1 cellular context compared by ENCODE assay signal in the genomic region with DNA sequence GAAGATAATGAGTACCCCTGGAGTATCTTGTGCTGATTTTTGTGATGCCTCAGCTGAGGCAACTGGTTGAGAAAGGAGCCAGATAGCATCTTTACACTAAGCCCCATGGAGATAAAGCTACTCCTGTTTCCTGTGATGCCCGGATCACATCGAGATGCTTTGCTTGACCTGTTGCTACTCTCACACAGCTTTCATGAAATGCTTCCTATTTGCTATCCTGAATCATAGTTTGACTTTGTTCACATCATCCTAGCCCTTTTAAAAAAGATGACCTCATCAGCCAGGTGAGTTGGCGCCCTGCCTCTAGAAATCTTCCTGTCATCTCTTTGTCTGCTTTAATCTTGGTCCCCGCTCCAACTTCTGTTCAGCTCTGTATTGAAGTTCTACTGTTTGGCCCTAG.
TF ChIP-seq lines count a peak whose summit lies in the region.

No MANE protein-coding gene starts in this region.

TF ChIP-seq in GM23338, 12 proteins besides CTCF, POLR2A, EP300 and RAD21 (continued from another document):
- TF ChIP-seq, protein P1, sequence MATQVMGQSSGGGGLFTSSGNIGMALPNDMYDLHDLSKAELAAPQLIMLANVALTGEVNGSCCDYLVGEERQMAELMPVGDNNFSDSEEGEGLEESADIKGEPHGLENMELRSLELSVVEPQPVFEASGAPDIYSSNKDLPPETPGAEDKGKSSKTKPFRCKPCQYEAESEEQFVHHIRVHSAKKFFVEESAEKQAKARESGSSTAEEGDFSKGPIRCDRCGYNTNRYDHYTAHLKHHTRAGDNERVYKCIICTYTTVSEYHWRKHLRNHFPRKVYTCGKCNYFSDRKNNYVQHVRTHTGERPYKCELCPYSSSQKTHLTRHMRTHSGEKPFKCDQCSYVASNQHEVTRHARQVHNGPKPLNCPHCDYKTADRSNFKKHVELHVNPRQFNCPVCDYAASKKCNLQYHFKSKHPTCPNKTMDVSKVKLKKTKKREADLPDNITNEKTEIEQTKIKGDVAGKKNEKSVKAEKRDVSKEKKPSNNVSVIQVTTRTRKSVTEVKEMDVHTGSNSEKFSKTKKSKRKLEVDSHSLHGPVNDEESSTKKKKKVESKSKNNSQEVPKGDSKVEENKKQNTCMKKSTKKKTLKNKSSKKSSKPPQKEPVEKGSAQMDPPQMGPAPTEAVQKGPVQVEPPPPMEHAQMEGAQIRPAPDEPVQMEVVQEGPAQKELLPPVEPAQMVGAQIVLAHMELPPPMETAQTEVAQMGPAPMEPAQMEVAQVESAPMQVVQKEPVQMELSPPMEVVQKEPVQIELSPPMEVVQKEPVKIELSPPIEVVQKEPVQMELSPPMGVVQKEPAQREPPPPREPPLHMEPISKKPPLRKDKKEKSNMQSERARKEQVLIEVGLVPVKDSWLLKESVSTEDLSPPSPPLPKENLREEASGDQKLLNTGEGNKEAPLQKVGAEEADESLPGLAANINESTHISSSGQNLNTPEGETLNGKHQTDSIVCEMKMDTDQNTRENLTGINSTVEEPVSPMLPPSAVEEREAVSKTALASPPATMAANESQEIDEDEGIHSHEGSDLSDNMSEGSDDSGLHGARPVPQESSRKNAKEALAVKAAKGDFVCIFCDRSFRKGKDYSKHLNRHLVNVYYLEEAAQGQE (IDR thresholded peaks at IDR 0.05; ENCODE audit: unreplicated experiment): no peak
- TF ChIP-seq, protein P2, sequence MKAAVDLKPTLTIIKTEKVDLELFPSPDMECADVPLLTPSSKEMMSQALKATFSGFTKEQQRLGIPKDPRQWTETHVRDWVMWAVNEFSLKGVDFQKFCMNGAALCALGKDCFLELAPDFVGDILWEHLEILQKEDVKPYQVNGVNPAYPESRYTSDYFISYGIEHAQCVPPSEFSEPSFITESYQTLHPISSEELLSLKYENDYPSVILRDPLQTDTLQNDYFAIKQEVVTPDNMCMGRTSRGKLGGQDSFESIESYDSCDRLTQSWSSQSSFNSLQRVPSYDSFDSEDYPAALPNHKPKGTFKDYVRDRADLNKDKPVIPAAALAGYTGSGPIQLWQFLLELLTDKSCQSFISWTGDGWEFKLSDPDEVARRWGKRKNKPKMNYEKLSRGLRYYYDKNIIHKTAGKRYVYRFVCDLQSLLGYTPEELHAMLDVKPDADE (IDR thresholded peaks at IDR 0.05): no peak
- no peak for TF ChIP-seq CREB1 (CRISPR knock-in tag; IDR thresholded peaks at IDR 0.05; ENCODE audit: low read depth)
- TF ChIP-seq, protein P3, sequence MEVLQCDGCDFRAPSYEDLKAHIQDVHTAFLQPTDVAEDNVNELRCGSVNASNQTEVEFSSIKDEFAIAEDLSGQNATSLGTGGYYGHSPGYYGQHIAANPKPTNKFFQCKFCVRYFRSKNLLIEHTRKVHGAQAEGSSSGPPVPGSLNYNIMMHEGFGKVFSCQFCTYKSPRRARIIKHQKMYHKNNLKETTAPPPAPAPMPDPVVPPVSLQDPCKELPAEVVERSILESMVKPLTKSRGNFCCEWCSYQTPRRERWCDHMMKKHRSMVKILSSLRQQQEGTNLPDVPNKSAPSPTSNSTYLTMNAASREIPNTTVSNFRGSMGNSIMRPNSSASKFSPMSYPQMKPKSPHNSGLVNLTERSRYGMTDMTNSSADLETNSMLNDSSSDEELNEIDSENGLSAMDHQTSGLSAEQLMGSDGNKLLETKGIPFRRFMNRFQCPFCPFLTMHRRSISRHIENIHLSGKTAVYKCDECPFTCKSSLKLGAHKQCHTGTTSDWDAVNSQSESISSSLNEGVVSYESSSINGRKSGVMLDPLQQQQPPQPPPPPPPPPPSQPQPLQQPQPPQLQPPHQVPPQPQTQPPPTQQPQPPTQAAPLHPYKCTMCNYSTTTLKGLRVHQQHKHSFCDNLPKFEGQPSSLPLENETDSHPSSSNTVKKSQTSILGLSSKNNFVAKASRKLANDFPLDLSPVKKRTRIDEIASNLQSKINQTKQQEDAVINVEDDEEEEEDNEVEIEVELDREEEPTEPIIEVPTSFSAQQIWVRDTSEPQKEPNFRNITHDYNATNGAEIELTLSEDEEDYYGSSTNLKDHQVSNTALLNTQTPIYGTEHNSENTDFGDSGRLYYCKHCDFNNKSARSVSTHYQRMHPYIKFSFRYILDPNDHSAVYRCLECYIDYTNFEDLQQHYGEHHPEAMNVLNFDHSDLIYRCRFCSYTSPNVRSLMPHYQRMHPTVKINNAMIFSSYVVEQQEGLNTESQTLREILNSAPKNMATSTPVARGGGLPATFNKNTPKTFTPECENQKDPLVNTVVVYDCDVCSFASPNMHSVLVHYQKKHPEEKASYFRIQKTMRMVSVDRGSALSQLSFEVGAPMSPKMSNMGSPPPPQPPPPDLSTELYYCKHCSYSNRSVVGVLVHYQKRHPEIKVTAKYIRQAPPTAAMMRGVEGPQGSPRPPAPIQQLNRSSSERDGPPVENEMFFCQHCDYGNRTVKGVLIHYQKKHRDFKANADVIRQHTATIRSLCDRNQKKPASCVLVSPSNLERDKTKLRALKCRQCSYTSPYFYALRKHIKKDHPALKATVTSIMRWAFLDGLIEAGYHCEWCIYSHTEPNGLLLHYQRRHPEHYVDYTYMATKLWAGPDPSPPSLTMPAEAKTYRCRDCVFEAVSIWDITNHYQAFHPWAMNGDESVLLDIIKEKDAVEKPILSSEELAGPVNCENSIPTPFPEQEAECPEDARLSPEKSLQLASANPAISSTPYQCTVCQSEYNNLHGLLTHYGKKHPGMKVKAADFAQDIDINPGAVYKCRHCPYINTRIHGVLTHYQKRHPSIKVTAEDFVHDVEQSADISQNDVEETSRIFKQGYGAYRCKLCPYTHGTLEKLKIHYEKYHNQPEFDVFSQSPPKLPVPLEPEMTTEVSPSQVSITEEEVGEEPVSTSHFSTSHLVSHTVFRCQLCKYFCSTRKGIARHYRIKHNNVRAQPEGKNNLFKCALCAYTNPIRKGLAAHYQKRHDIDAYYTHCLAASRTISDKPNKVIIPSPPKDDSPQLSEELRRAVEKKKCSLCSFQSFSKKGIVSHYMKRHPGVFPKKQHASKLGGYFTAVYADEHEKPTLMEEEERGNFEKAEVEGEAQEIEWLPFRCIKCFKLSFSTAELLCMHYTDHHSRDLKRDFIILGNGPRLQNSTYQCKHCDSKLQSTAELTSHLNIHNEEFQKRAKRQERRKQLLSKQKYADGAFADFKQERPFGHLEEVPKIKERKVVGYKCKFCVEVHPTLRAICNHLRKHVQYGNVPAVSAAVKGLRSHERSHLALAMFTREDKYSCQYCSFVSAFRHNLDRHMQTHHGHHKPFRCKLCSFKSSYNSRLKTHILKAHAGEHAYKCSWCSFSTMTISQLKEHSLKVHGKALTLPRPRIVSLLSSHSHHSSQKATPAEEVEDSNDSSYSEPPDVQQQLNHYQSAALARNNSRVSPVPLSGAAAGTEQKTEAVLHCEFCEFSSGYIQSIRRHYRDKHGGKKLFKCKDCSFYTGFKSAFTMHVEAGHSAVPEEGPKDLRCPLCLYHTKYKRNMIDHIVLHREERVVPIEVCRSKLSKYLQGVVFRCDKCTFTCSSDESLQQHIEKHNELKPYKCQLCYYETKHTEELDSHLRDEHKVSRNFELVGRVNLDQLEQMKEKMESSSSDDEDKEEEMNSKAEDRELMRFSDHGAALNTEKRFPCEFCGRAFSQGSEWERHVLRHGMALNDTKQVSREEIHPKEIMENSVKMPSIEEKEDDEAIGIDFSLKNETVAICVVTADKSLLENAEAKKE (CRISPR knock-in tag; IDR thresholded peaks at IDR 0.05): no peak
